In genomic region chr6:105879902-105880547, GRCh38 we compare ENCODE assay signal across 8 cellular contexts.
DNase-seq lines count a peak whose midpoint lies in the region; ATAC-seq and TF ChIP-seq lines count a peak whose summit lies in the region.

No MANE protein-coding gene starts in this region.

- no peaks in the 10 kb centered on the region for H4K20me1 ChIP-seq in KMS-11 (ENCODE audit: insufficient read depth)

- H3K36me3 Mint-ChIP-seq in activated naive CD4-positive, alpha-beta T cell treated with anti-CD3 and anti-CD28 coated beads, Interleukin-2, amount 50 U/mL, for 72 hours, result peaks cover 6 to 8% of the 10 kb centered on the region in 2 donors

- no peak overlapping the region for H3K9ac ChIP-seq in KMS-11

- H3K27ac Mint-ChIP-seq in activated naive CD4-positive, alpha-beta T cell treated with anti-CD3 and anti-CD28 coated beads, Interleukin-2, amount 50 U/mL, for 72 hours, result no peak overlapping the region

- no peaks in the 10 kb centered on the region for H3K27me3 ChIP-seq in KMS-11 (ENCODE audit: insufficient read depth, low read depth)

- no peak overlapping the region for H3K27ac ChIP-seq in KMS-11

- DNase-seq in activated naive CD4-positive, alpha-beta T cell treated with anti-CD3 and anti-CD28 coated beads, Interleukin-2, amount 50 U/mL, for 72 hours (ENCODE audit: low spot score in 2 of 2), result peak in 1 of 2 donors; percentile 32
- DNase-seq in stimulated activated CD4-positive, alpha-beta T cell treated with anti-CD3 and anti-CD28 coated beads, Interleukin-15, amount 100 ng/mL, for 48 hours (ENCODE audit: low read depth in 2 of 2), result peak; percentile 28 to 32
- DNase-seq in NCI-H2081 (lab: John Stamatoyannopoulos, UW) (no peak), NCI-H1436 (lab: John Stamatoyannopoulos, UW) (no peak), NK-92 (lab: John Stamatoyannopoulos, UW; ENCODE audit: unreplicated experiment) (no peak)

- no peak overlapping the region for H2AFZ ChIP-seq in KMS-11 (ENCODE audit: low read depth)

- H3K4me3 ChIP-seq in KMS-11 (IDR thresholded peaks at IDR 0.05; ENCODE audit: insufficient read depth, low read depth, low read length), result no peak overlapping the region

- no peaks in the 10 kb centered on the region for H3K36me3 ChIP-seq in KMS-11 (ENCODE audit: insufficient read depth)

- H3K4me1 ChIP-seq in KMS-11 (ENCODE audit: low read depth, poor library complexity, severe bottlenecking), result peaks cover 10% of the 10 kb centered on the region

- peak; percentile 65 for ATAC-seq in GM18909 (IDR thresholded peaks at IDR 0.05; ENCODE audit: poor library complexity, unreplicated experiment)
- peak; percentile 88 to 91 for ATAC-seq in activated naive CD4-positive, alpha-beta T cell treated with anti-CD3 and anti-CD28 coated beads, Interleukin-2, amount 50 U/mL, for 72 hours
- ATAC-seq in GM19328 (IDR thresholded peaks at IDR 0.05; ENCODE audit: unreplicated experiment), result no peak

- H3K9me3 Mint-ChIP-seq in activated naive CD4-positive, alpha-beta T cell treated with anti-CD3 and anti-CD28 coated beads, Interleukin-2, amount 50 U/mL, for 72 hours, result peaks cover 0 to 11% of the 10 kb centered on the region in 2 donors

- peak overlapping the region; percentile 33 for H3K4me2 ChIP-seq in KMS-11

- TF ChIP-seq CTCF in KMS-11 (conservative IDR thresholded peaks at IDR 0.05; ENCODE audit: low read depth, low read length), result no peak

- no peaks in the 10 kb centered on the region for H3K79me2 ChIP-seq in KMS-11 (ENCODE audit: insufficient read depth, low read depth)

Comparison
In these comparisons a context has a peak if more than half of its experiments do, and no peak if none do; other contexts are left out.
1. DNase-seq: peak in stimulated activated CD4-positive, alpha-beta T cell treated with anti-CD3 and anti-CD28 coated beads, Interleukin-15, amount 100 ng/mL, for 48 hours (2 of 2); none in NCI-H2081 (0 of 2), NCI-H1436 (single experiment) and NK-92 (single experiment).